ENCODE assay signal across 9 cellular contexts in the genomic region with DNA sequence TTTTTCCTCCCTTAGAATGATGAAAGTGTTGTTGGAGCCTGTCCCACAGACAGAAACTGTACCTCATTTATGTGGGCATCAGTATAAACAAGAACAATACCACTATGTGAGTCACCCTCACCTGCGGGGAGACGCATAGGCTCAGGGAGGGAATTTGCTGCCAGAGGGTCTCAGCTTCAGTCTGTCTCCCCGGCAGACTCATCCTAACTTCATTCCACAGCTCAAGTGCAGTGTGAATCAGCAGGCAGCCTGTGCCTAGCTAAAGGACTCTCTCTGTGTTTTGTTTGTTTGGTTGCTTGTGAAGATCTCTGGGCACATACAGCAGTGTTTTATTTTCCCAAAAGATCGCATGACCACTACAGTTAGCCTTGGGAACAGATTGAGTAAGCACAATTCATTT.
A peak's percentile ranks its signal among the peaks of the same experiment; 100 is the strongest.
DNase-seq lines count a peak whose midpoint lies in the region; ATAC-seq and TF ChIP-seq lines count a peak whose summit lies in the region.
"Had no signal": no experiment of that assay in that cellular context is flagged by ENCODE, and none has a peak within 500 bp of the region (broad histone marks: within the 10 kb centered on the region; RNA-seq: fewer than 3 reads in every experiment).

No MANE protein-coding gene starts in this region.

- H3K79me2 ChIP-seq in HCT116 (ENCODE audit: insufficient read depth, low read length), result no peaks in the 10 kb centered on the region

- H3K4me3 Mint-ChIP-seq in central memory CD8-positive, alpha-beta T cell, result peak overlapping the region; percentile 60
- no peak overlapping the region for H3K4me3 Mint-ChIP-seq in osteocyte (ENCODE audit: unreplicated experiment)

- intact Hi-C loops in HCT116 (cut with micrococcal nuclease) (no loop called here), psoas muscle (cut with DNase I) (no loop called here), dorsolateral prefrontal cortex (cut with DNase I) (no loop called here)

- peaks cover 16% of the 10 kb centered on the region for H3K36me3 Mint-ChIP-seq in central memory CD8-positive, alpha-beta T cell (ENCODE audit: insufficient read depth)
- no peaks in the 10 kb centered on the region for H3K36me3 Mint-ChIP-seq in osteocyte (ENCODE audit: unreplicated experiment)

- H3K4me3 ChIP-seq in HCT116 (replicated peaks in 1 of 2; ENCODE audit: low read depth in 1 of 2, low read length in 2 of 2) (no peak overlapping the region), psoas muscle (no peak overlapping the region), dorsolateral prefrontal cortex (no peak overlapping the region)

- TF ChIP-seq POLR2A in HCT116 (IDR thresholded peaks at IDR 0.05; ENCODE audit: borderline replicate concordance, extremely low read depth, insufficient read depth, insufficient read length), result no peak

- H3K9me3 ChIP-seq in HCT116 (ENCODE audit: control insufficient read depth in 1 of 2, insufficient read depth in 1 of 2, low read depth in 1 of 2, low read length in 2 of 2) (no peaks in the 10 kb centered on the region), psoas muscle (no peaks in the 10 kb centered on the region)

- no peak overlapping the region for H3K9ac ChIP-seq in HCT116 (ENCODE audit: low read length)

- no peaks in the 10 kb centered on the region for H3K27me3 ChIP-seq in HCT116 (ENCODE audit: insufficient read depth, low read length)
- H3K27me3 ChIP-seq in psoas muscle (ENCODE audit: insufficient read depth in 3 of 3, low read length in 2 of 3), result no peaks in the 10 kb centered on the region
- H3K27me3 ChIP-seq in dorsolateral prefrontal cortex, result peaks cover 0 to 3% (median 0%) of the 10 kb centered on the region in 45 donors

- no peaks in the 10 kb centered on the region for H3K9me3 Mint-ChIP-seq in central memory CD8-positive, alpha-beta T cell
- H3K9me3 Mint-ChIP-seq in osteocyte (ENCODE audit: unreplicated experiment), result no peaks in the 10 kb centered on the region

- POLR2A ChIA-PET in HCT116 (lab: Charles Lee), result interaction anchor here (0.8 kb wide), 1 partner anchor 9 kb away, joined by 3 read pairs; no protein-coding TSS in a partner anchor

- H4K20me1 ChIP-seq in HCT116 (ENCODE audit: insufficient read depth), result no peaks in the 10 kb centered on the region

- H3K4me2 ChIP-seq in HCT116 (ENCODE audit: low read length), result peak overlapping the region; percentile 13; the same call in 1 of the 2 replicates

- ATAC-seq in HCT116 (peak; percentile 69), psoas muscle (peak in 3 of 4 donors; percentile 22 to 74 (median 32))
- ATAC-seq in central memory CD8-positive, alpha-beta T cell (replicated peaks; ENCODE audit: extremely low read depth, poor library complexity, severe bottlenecking), result no peak

- no peak overlapping the region; the same call in 1 of the 2 replicates for H3K27ac ChIP-seq in HCT116 (ENCODE audit: low read depth, low read length)
- H3K27ac ChIP-seq in psoas muscle, result peak overlapping the region; percentile 7
- peak overlapping the region in 12 of 59 donors; percentile 5 to 72 (median 44) for H3K27ac ChIP-seq in dorsolateral prefrontal cortex

- peaks cover 17 to 18% of the 10 kb centered on the region in 2 experiments for H3K4me1 ChIP-seq in HCT116 (ENCODE audit: control insufficient read depth in 1 of 2, insufficient read depth in 2 of 2, low read length in 2 of 2)
- peaks cover 13% of the 10 kb centered on the region for H3K4me1 ChIP-seq in psoas muscle

- RAD21 ChIA-PET in HCT116 (lab: Charles Lee; ENCODE audit: low non-redundant PET in 1 of 2, low total read pairs in 2 of 2, uncharacterized antibody in 2 of 2, unreplicated experiment in 2 of 2), result no interaction called here

- H3K36me3 ChIP-seq in HCT116 (ENCODE audit: control insufficient read depth in 1 of 2, insufficient read depth in 2 of 2, low read length in 2 of 2) (no peaks in the 10 kb centered on the region), psoas muscle (ENCODE audit: insufficient read depth in 1 of 2, low read depth in 1 of 2) (no peaks in the 10 kb centered on the region)

- no peak for TF ChIP-seq RAD21 in HCT116 (IDR thresholded peaks at IDR 0.05; ENCODE audit: low read depth)

- TF ChIP-seq CTCF in HCT116 (IDR thresholded peaks at IDR 0.05 in 2 of 3, conservative IDR thresholded peaks at IDR 0.05 in 1 of 3; ENCODE audit: borderline replicate concordance in 1 of 3, insufficient read depth in 1 of 3, low read depth in 2 of 3, low read length in 2 of 3) (no peak), psoas muscle (IDR thresholded peaks at IDR 0.05) (no peak), osteocyte (IDR thresholded peaks at IDR 0.05) (no peak), GM10266 (IDR thresholded peaks at IDR 0.05; ENCODE audit: control insufficient read depth, insufficient read depth, low read depth, missing control alignments) (no peak), dorsolateral prefrontal cortex (IDR thresholded peaks at IDR 0.05 in 54 of 56, conservative IDR thresholded peaks at IDR 0.05 in 2 of 56; ENCODE audit: low read depth in 1 of 56, partially characterized antibody in 56 of 56) (no peak)

- BruUV-seq in HCT116 (replicated peaks; lab: Mats Ljungman, UMichigan), result no TSS peak

- DNase-seq in HCT116 (ENCODE audit: low read depth, low spot score), result peak; percentile 6
- peak; percentile 42 for DNase-seq in SW480 (ENCODE audit: low spot score)
- no peak for DNase-seq in central memory CD8-positive, alpha-beta T cell (ENCODE audit: low spot score in 2 of 2)
- no peak for DNase-seq in psoas muscle
- DNase-seq in osteocyte (ENCODE audit: extremely low spot score, unreplicated experiment), result no peak
- no peak for DNase-seq in GM03348 (ENCODE audit: low spot score)
- DNase-seq in GM10266 (ENCODE audit: extremely low spot score), result no peak
- DNase-seq in dorsolateral prefrontal cortex, result no peak
- DNase-seq: NCI-H2081 treated with DMSO at 0.1 percent for 48 hours had no signal

- H3K27me3 Mint-ChIP-seq in central memory CD8-positive, alpha-beta T cell, result no peaks in the 10 kb centered on the region
- H3K27me3 Mint-ChIP-seq in osteocyte (ENCODE audit: unreplicated experiment), result no peaks in the 10 kb centered on the region

- no peak overlapping the region for H2AFZ ChIP-seq in HCT116 (ENCODE audit: low read depth, low read length, poor library complexity, severe bottlenecking)

- WGBS in psoas muscle, 3 donors, result 58 to 80% (median 70%) methylated on average over 4 of the region's 4 CpGs

- H3K9me2 ChIP-seq in HCT116 (ENCODE audit: insufficient read depth), result no peaks in the 10 kb centered on the region

- CTCF ChIA-PET in HCT116 (lab: Charles Lee), result no interaction called here

- no peak overlapping the region for H3K27ac Mint-ChIP-seq in central memory CD8-positive, alpha-beta T cell (ENCODE audit: low read depth)
- no peak overlapping the region for H3K27ac Mint-ChIP-seq in osteocyte (ENCODE audit: unreplicated experiment)

- peaks cover 31% of the 10 kb centered on the region for H3K4me1 Mint-ChIP-seq in central memory CD8-positive, alpha-beta T cell
- peaks cover 10% of the 10 kb centered on the region for H3K4me1 Mint-ChIP-seq in osteocyte (ENCODE audit: unreplicated experiment)

TF ChIP-seq in HCT116, 20 proteins besides CTCF, POLR2A, EP300 and RAD21:
- TF ChIP-seq FOSL1 (IDR thresholded peaks at IDR 0.05; ENCODE audit: low read depth), result 0 out of 2 replicates have a peak, but pooled peaks have one; percentile 16
- 0 out of 2 replicates have a peak, but pooled peaks have one; percentile 19 for TF ChIP-seq CEBPB (IDR thresholded peaks at IDR 0.05; ENCODE audit: low read depth)
- TF ChIP-seq YY1 (IDR thresholded peaks at IDR 0.05; ENCODE audit: extremely low read depth, insufficient replicate concordance, low read depth, low read length), result no peak
- peak; percentile 27; the same call in 1 of the 2 replicates for TF ChIP-seq SP1 (IDR thresholded peaks at IDR 0.05; ENCODE audit: low read depth)
- TF ChIP-seq TCF7L2 (IDR thresholded peaks at IDR 0.05; ENCODE audit: borderline replicate concordance, extremely low read depth, insufficient read depth, insufficient read length), result no peak
- TF ChIP-seq, protein P1, sequence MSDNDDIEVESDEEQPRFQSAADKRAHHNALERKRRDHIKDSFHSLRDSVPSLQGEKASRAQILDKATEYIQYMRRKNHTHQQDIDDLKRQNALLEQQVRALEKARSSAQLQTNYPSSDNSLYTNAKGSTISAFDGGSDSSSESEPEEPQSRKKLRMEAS (IDR thresholded peaks at IDR 0.05), result peak; percentile 35; the same call in 1 of the 2 replicates
- TF ChIP-seq ELF1 (IDR thresholded peaks at IDR 0.05; ENCODE audit: borderline replicate concordance, low read depth), result no peak
- no peak for TF ChIP-seq EZH2phosphoT487 (IDR thresholded peaks at IDR 0.05; ENCODE audit: borderline replicate concordance)

Comparison
In these comparisons a context has a peak if more than half of its experiments do, and no peak if none do; other contexts are left out.
1. DNase-seq: peak in HCT116 (single experiment) and SW480 (single experiment); none in central memory CD8-positive, alpha-beta T cell (0 of 2), psoas muscle (0 of 2), osteocyte (single experiment), GM03348 (single experiment), GM10266 (single experiment) and dorsolateral prefrontal cortex (0 of 10).